ENCODE assay signal across 8 cellular contexts in the genomic region with DNA sequence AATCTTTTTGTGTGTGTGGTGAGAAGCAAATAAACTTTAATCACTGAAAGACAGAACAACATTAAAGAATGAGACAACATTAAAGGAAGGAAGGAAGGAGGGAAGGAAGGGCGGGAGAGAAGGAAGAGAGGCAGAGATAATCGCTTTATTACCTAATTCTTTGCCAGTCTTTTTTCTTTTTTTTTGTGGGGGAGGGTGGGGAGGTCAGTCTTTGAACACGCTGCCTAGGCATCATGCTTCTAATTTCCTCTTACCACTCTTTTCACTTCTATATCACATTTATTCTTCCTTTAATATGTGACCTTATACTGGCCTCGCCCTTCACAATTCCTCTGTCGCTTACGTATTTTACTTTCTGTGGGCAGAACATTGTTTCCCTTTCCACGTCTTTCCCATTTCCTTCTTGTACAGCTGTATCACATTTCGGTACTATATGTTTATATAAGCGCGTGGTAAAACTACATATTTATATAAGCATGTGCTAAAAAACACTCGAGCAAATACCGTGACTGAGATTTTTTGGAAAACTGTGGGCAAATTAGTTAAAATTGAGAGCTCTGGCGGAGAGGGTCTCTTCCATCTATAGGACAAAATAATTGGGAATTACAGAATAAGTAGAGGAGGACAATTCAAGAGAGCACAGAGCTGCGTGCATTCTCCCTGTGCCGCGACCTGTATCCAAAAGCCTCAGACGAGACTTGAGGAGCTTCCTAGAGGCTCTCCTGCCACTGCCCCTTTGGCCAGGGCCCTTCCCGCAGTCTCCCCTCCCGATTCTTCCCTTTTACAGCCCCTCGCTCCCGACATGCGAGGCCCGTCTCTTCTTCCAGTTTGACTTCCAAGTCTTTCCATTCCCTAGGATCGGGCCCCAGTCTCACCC. TPM values are rescaled to one million over a fixed set of nuclear protein-coding genes. Genes with fewer than 3 reads are reported as not detected.
A peak's percentile ranks its signal among the peaks of the same experiment; 100 is the strongest.
DNase-seq lines count a peak whose midpoint lies in the region; ATAC-seq and TF ChIP-seq lines count a peak whose summit lies in the region.

No MANE protein-coding gene starts in this region.

- H3K36me3 ChIP-seq in BLaER1 (no peaks in the 10 kb centered on the region), testis (ENCODE audit: low read depth, missing control alignments) (no peaks in the 10 kb centered on the region)

- H4K20me1 ChIP-seq in BLaER1, result no peaks in the 10 kb centered on the region

- WGBS in testis, 2 donors, result 14 to 19% methylated on average over 24 of the region's 24 CpGs

- DNase-seq in HT1080 (ENCODE audit: low read depth), result peak; percentile 26
- DNase-seq in T47D (ENCODE audit: low read depth in 1 of 2, low spot score in 1 of 2), result peak; percentile 11 to 32
- peak; percentile 44 for DNase-seq in testis
- DNase-seq in SW 1271 (lab: John Stamatoyannopoulos, UW), result no peak

- H3K27ac ChIP-seq in BLaER1 (no peak overlapping the region), layer of hippocampus (ENCODE audit: low read depth, low read length) (peak overlapping the region; percentile 15), testis (peak overlapping the region; percentile 36 to 78)

- intact Hi-C loops in testis (cut with DNase I; ENCODE audit: low total_unique reads), result no loop called here

- H3K27me3 ChIP-seq in BLaER1, result peaks cover 30% of the 10 kb centered on the region
- no peaks in the 10 kb centered on the region for H3K27me3 ChIP-seq in layer of hippocampus (ENCODE audit: control insufficient read depth, insufficient read depth, low read length)
- H3K27me3 ChIP-seq in testis, result no peaks in the 10 kb centered on the region

- in situ Hi-C loops in T47D (cut with HindIII; ENCODE audit: low pct_unique_long_range_greater_than_20kb, low sequenced_read_pairs), result no loop called here

- TF ChIP-seq CTCF in testis (IDR thresholded peaks at IDR 0.05), result no peak

- no peak for ATAC-seq in HG03457 (IDR thresholded peaks at IDR 0.05; ENCODE audit: unreplicated experiment)
- ATAC-seq in GM19452 (IDR thresholded peaks at IDR 0.05; ENCODE audit: unreplicated experiment), result no peak

- TF ChIP-seq POLR2A in testis (IDR thresholded peaks at IDR 0.05), result no peak

- H3K4me2 ChIP-seq in BLaER1, result peak overlapping the region; percentile 93

- H3K4me1 ChIP-seq in BLaER1 (peaks cover 15% of the 10 kb centered on the region), testis (peaks cover 8% of the 10 kb centered on the region)

- H3K4me3 ChIP-seq in BLaER1 (peak overlapping the region; percentile 78), testis (peak overlapping the region; percentile 70 to 79)

- peak overlapping the region; percentile 69 for H3K9ac ChIP-seq in BLaER1

- H3K9me3 ChIP-seq in BLaER1 (no peaks in the 10 kb centered on the region), testis (no peaks in the 10 kb centered on the region)

RNA-seq across cellular contexts. Expression of a gene that starts 0.8 kb away (rescaled TPM):
- 2.2 and 2.4 TPM in 2 replicates for total RNA-seq in HT1080 (2014; rRNA removed; shearing (Covaris generic))
- polyA plus RNA-seq in HT1080 (2015; cell fraction: cytosol; rRNA removed), result 2.2 and 2.8 TPM in 2 replicates
- polyA plus RNA-seq in HT1080 (2015; cell fraction: nucleus; rRNA removed), result 4.2 TPM in 2 replicates
- 1 to 10 TPM; 4.9 to 5.3 TPM for total RNA-seq in testis
- polyA plus RNA-seq in testis (ENCODE audit: insufficient read depth, low read depth, low replicate concordance), result 1.8 TPM

Comparison
In these comparisons a context has a peak if more than half of its experiments do, and no peak if none do; other contexts are left out.
1. DNase-seq: peak in HT1080 (single experiment), T47D (2 of 2) and testis (single experiment); none in SW 1271 (0 of 2).